In genomic region chrX:100872161-100872560, GRCh38 we compare ENCODE assay signal across 23 cellular contexts. TPM values are rescaled to one million over a fixed set of nuclear protein-coding genes. Genes with fewer than 3 reads are reported as not detected.
"Had no signal": no experiment of that assay in that cellular context is flagged by ENCODE, and none has a peak within 500 bp of the region (broad histone marks: within the 10 kb centered on the region; RNA-seq: fewer than 3 reads in every experiment).

No MANE protein-coding gene starts in this region.

- H3K4me1 ChIP-seq: gastrocnemius medialis, left ventricle myocardium inferior, right atrium auricular region, tibial artery, uterus had no signal

- ATAC-seq: effector memory CD8-positive, alpha-beta T cell; gastrocnemius medialis; stimulated activated naive CD8-positive, alpha-beta T cell treated with anti-CD3 and anti-CD28 coated beads, Interleukin-15, Interleukin-2, amounts not matched to agents 100 U/mL and 50 U/mL, for 24 hours had no signal

- H3K27me3 ChIP-seq: right atrium auricular region, tibial artery, uterus had no signal

- FAIRE-seq: TTC549 had no signal

- H3K4me3 ChIP-seq: gastrocnemius medialis, left ventricle myocardium inferior, right atrium auricular region, skin epidermis, tibial artery, uterus had no signal

- H3K36me3 ChIP-seq: gastrocnemius medialis, left ventricle myocardium inferior, right atrium auricular region, tibial artery, uterus had no signal

- H3K9me3 ChIP-seq: gastrocnemius medialis, left ventricle myocardium inferior, right atrium auricular region, tibial artery, uterus had no signal

- H3K27ac ChIP-seq: gastrocnemius medialis, left ventricle myocardium inferior, right atrium auricular region, skin epidermis, tibial artery, uterus had no signal

- DNase-seq: activated B cell treated with CpG ODN at 0.5 μM for 24 hours; activated CD4-positive, alpha-beta memory T cell treated with anti-CD3 and anti-CD28 coated beads for 36 hours; activated CD4-positive, alpha-beta T cell treated with anti-CD3 and anti-CD28 coated beads for 4 hours; activated naive CD4-positive, alpha-beta T cell; activated naive CD8-positive, alpha-beta T cell treated with anti-CD3 and anti-CD28 coated beads for 36 hours; amygdala; effector memory CD8-positive, alpha-beta T cell; gastrocnemius medialis; left ventricle myocardium inferior; mammary epithelial cell; occipital lobe; posterior cingulate gyrus; stimulated activated naive CD8-positive, alpha-beta T cell treated with anti-CD3 and anti-CD28 coated beads, Interleukin-15, Interleukin-2, amounts not matched to agents 100 U/mL and 50 U/mL, for 24 hours; substantia nigra; SW 1271; T-helper 2 cell; tibial artery; uterus had no signal

RNA-seq across cellular contexts. Expression of gene NOX1, which starts 2.0 kb away (rescaled TPM):
- total RNA-seq: activated B cell treated with CpG ODN at 0.5 μM for 24 hours; activated CD4-positive, alpha-beta memory T cell treated with anti-CD3 and anti-CD28 coated beads for 36 hours; activated naive CD8-positive, alpha-beta T cell treated with anti-CD3 and anti-CD28 coated beads for 36 hours; gastrocnemius medialis; kidney epithelial cell; left ventricle myocardium inferior; mammary epithelial cell; occipital lobe; uterus had no signal
- polyA plus RNA-seq: mammary epithelial cell, neural cell had no signal

RNA-seq across cellular contexts. Expression of gene XKRX, which starts 56.6 kb away (rescaled TPM):
- total RNA-seq: left ventricle myocardium inferior had no signal
- polyA plus RNA-seq: neural cell had no signal
